Comparison of ENCODE assay signal across 1 cellular context in the genomic region with DNA sequence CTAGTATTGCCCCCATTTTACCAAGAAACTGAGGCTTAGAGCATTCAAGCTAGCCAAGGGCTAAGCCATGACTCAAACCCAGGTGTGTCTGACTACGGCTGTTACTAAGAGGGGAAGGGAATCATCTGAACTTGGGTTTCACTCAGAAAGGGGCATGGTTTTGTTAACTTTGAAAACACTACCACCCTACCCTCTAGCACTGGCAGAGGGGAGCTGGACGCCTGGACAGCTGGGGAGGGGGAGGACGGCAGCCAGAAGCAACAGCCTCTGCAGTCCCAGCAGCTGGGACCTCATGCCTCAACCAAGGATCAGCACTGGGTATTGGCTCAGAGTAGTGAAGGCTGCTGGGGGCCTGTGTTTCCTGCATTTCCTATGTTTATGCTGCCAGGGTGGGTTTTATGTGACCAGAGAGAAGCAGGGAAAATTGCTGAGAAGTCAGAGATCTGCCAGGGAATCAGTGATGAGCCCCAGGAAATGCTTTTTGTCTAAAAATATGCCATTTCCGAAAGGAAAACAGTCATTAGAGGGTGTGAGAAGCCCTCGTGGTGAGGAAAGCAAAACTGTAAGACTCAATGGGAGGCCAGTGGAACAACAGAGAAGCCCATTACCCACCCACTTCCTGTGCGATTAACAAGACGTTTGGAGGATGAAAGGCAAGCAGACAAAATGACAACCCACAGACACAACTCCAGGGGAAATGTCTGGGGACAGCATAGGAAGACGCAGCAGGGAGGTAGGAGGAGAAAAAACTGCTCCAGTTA.
TF ChIP-seq lines count a peak whose summit lies in the region.

No MANE protein-coding gene starts in this region.

TF ChIP-seq in GM12878, 131 proteins besides CTCF, POLR2A, EP300 and RAD21 (continued from another document):
- TF ChIP-seq SPI1 (IDR thresholded peaks at IDR 0.05; ENCODE audit: borderline replicate concordance, insufficient read depth, low read depth, low read length) (peak; percentile 28; the same call in 1 of the 2 replicates), IKZF2 (IDR thresholded peaks at IDR 0.05) (peak; percentile 26 to 45; a peak in 3 of 4 replicates)
- TF ChIP-seq, protein P1, sequence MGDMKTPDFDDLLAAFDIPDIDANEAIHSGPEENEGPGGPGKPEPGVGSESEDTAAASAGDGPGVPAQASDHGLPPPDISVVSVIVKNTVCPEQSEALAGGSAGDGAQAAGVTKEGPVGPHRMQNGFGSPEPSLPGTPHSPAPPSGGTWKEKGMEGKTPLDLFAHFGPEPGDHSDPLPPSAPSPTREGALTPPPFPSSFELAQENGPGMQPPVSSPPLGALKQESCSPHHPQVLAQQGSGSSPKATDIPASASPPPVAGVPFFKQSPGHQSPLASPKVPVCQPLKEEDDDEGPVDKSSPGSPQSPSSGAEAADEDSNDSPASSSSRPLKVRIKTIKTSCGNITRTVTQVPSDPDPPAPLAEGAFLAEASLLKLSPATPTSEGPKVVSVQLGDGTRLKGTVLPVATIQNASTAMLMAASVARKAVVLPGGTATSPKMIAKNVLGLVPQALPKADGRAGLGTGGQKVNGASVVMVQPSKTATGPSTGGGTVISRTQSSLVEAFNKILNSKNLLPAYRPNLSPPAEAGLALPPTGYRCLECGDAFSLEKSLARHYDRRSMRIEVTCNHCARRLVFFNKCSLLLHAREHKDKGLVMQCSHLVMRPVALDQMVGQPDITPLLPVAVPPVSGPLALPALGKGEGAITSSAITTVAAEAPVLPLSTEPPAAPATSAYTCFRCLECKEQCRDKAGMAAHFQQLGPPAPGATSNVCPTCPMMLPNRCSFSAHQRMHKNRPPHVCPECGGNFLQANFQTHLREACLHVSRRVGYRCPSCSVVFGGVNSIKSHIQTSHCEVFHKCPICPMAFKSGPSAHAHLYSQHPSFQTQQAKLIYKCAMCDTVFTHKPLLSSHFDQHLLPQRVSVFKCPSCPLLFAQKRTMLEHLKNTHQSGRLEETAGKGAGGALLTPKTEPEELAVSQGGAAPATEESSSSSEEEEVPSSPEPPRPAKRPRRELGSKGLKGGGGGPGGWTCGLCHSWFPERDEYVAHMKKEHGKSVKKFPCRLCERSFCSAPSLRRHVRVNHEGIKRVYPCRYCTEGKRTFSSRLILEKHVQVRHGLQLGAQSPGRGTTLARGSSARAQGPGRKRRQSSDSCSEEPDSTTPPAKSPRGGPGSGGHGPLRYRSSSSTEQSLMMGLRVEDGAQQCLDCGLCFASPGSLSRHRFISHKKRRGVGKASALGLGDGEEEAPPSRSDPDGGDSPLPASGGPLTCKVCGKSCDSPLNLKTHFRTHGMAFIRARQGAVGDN (IDR thresholded peaks at IDR 0.05): peak; percentile 77; the same call in 1 of the 2 replicates
